ENCODE assay signal across 12 cellular contexts in the genomic region with DNA sequence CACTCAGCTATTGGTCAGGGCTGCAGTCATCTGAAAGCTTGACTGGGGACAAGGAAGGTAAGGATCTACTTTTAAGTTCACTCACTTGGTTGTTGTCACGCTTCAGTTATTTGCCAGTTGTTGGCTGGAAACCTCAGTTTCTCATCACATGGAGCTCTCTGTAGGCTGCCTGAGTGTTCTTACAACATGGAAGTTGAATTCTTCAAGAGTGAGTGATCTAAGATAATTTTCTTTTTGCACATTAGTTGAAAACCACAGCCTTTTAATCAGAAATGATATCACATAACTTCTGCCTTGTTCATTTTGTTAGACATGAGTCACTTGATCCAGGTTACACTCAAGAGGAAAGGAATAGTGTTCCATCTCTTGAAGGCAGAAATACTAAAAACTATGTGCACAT.
DNase-seq lines count a peak whose midpoint lies in the region; ATAC-seq and TF ChIP-seq lines count a peak whose summit lies in the region.
"Had no signal": no experiment of that assay in that cellular context is flagged by ENCODE, and none has a peak within 500 bp of the region (broad histone marks: within the 10 kb centered on the region; RNA-seq: fewer than 3 reads in every experiment).

No MANE protein-coding gene starts in this region.

- POLR2A ChIA-PET in HCT116 (lab: Charles Lee): no interaction called here
- POLR2A ChIA-PET in RWPE1 (lab: Yijun Ruan, JAX; ENCODE audit: low non-redundant PET): no interaction called here

- H2AFZ ChIP-seq in HCT116 (ENCODE audit: low read depth, low read length, poor library complexity, severe bottlenecking) (no peak overlapping the region), neural progenitor cell (replicated peaks) (no peak overlapping the region)

- H3K9me3 ChIP-seq in HCT116 (ENCODE audit: control insufficient read depth in 1 of 2, insufficient read depth in 1 of 2, low read depth in 1 of 2, low read length in 2 of 2) (no peaks in the 10 kb centered on the region), neural progenitor cell (ENCODE audit: low read depth) (no peaks in the 10 kb centered on the region)
- H3K9me3 ChIP-seq: ovary, vagina had no signal

- H3K9me3 Mint-ChIP-seq in activated naive CD4-positive, alpha-beta T cell treated with anti-CD3 and anti-CD28 coated beads, Interleukin-2, amount 50 U/mL, for 72 hours: peaks cover 0 to 9% of the 10 kb centered on the region in 2 donors
- H3K9me3 Mint-ChIP-seq in neural progenitor cell: peaks cover 20% of the 10 kb centered on the region

- H4K20me1 ChIP-seq in HCT116 (ENCODE audit: insufficient read depth) (no peaks in the 10 kb centered on the region), neural progenitor cell (ENCODE audit: low read depth) (no peaks in the 10 kb centered on the region)

- H3K9me2 ChIP-seq in HCT116 (ENCODE audit: insufficient read depth): no peaks in the 10 kb centered on the region

- no peak for TF ChIP-seq RAD21 in HCT116 (IDR thresholded peaks at IDR 0.05; ENCODE audit: low read depth)

- peak; percentile 49; the same call in 1 of the 2 replicates for ATAC-seq in HCT116
- no peak for ATAC-seq in activated naive CD4-positive, alpha-beta T cell treated with anti-CD3 and anti-CD28 coated beads, Interleukin-2, amount 50 U/mL, for 72 hours

- RAD21 ChIA-PET in HCT116 (lab: Charles Lee; ENCODE audit: low non-redundant PET in 1 of 2, low total read pairs in 2 of 2, uncharacterized antibody in 2 of 2, unreplicated experiment in 2 of 2): no interaction called here

- no peaks in the 10 kb centered on the region for H3K4me1 Mint-ChIP-seq in neural progenitor cell

- BruUV-seq in HCT116 (replicated peaks; lab: Mats Ljungman, UMichigan): no TSS peak

- no peak overlapping the region for H3K4me3 ChIP-seq in HCT116 (replicated peaks in 1 of 2; ENCODE audit: low read depth in 1 of 2, low read length in 2 of 2)
- H3K4me3 ChIP-seq in neural progenitor cell: no peak overlapping the region
- H3K4me3 ChIP-seq: ovary, vagina had no signal

- no peak for TF ChIP-seq POLR2A in HCT116 (IDR thresholded peaks at IDR 0.05; ENCODE audit: borderline replicate concordance, extremely low read depth, insufficient read depth, insufficient read length)

- intact Hi-C loops in HCT116 (cut with micrococcal nuclease): no loop called here

- no peaks in the 10 kb centered on the region for H3K36me3 Mint-ChIP-seq in activated naive CD4-positive, alpha-beta T cell treated with anti-CD3 and anti-CD28 coated beads, Interleukin-2, amount 50 U/mL, for 72 hours
- peaks cover 2% of the 10 kb centered on the region for H3K36me3 Mint-ChIP-seq in neural progenitor cell

- H3F3A ChIP-seq in neural progenitor cell (ENCODE audit: low read depth): no peaks in the 10 kb centered on the region

- H3K4me1 ChIP-seq in HCT116 (ENCODE audit: control insufficient read depth in 1 of 2, insufficient read depth in 2 of 2, low read length in 2 of 2) (0 out of 4 replicates have a peak, but pooled peaks cover 0 to 6% of the 10 kb centered on the region in 2 experiments), neural progenitor cell (no peaks in the 10 kb centered on the region)
- H3K4me1 ChIP-seq: vagina had no signal

- CTCF ChIA-PET in HCT116 (lab: Charles Lee): no interaction called here
- CTCF ChIA-PET in RWPE1 (lab: Yijun Ruan, JAX): no interaction called here

- H3K79me2 ChIP-seq in HCT116 (ENCODE audit: insufficient read depth, low read length): no peaks in the 10 kb centered on the region
- H3K79me2 ChIP-seq in neural progenitor cell (ENCODE audit: low read depth): no peaks in the 10 kb centered on the region

- H3K27me3 ChIP-seq in HCT116 (ENCODE audit: insufficient read depth, low read length): no peaks in the 10 kb centered on the region
- H3K27me3 ChIP-seq in neural progenitor cell: no peaks in the 10 kb centered on the region
- H3K27me3 ChIP-seq: ovary, vagina had no signal

- DNase-seq in HCT116 (ENCODE audit: low read depth, low spot score) (peak; percentile 16), RWPE1 (ENCODE audit: low spot score) (peak; percentile 34), epithelial cell of prostate (ENCODE audit: low read depth, low spot score) (peak; percentile 86), renal cortical epithelial cell (ENCODE audit: low read depth) (peak; percentile 86), cerebellar cortex (ENCODE audit: low spot score) (no peak), neural progenitor cell (ENCODE audit: low spot score) (no peak)
- DNase-seq in stimulated activated CD4-positive, alpha-beta T cell treated with anti-CD3 and anti-CD28 coated beads, Interleukin-4, amount 100 ng/mL, for 4 hours: no peak
- DNase-seq in activated naive CD4-positive, alpha-beta T cell treated with anti-CD3 and anti-CD28 coated beads, Interleukin-2, amount 50 U/mL, for 72 hours (ENCODE audit: low spot score in 2 of 2): no peak
- DNase-seq: activated T-cell treated with anti-CD3 and anti-CD28 coated beads for 4 hours; ovary; stimulated activated CD4-positive, alpha-beta T cell treated with anti-CD3 and anti-CD28 coated beads, Interleukin-4, amount 100 ng/mL, for 24 hours had no signal

- no peak overlapping the region for H3K27ac Mint-ChIP-seq in activated naive CD4-positive, alpha-beta T cell treated with anti-CD3 and anti-CD28 coated beads, Interleukin-2, amount 50 U/mL, for 72 hours
- no peak overlapping the region for H3K27ac Mint-ChIP-seq in neural progenitor cell

- H3K27ac ChIP-seq in HCT116 (ENCODE audit: low read depth, low read length) (no peak overlapping the region), RWPE1 (no peak overlapping the region), epithelial cell of prostate (peak overlapping the region; percentile 47), neural progenitor cell (no peak overlapping the region)
- H3K27ac ChIP-seq: ovary, vagina had no signal

- H3K9ac ChIP-seq in HCT116 (ENCODE audit: low read length) (no peak overlapping the region), neural progenitor cell (no peak overlapping the region)

- no peak overlapping the region for H3K4me3 Mint-ChIP-seq in neural progenitor cell

- no peak for TF ChIP-seq CTCF in HCT116 (IDR thresholded peaks at IDR 0.05 in 2 of 3, conservative IDR thresholded peaks at IDR 0.05 in 1 of 3; ENCODE audit: borderline replicate concordance in 1 of 3, insufficient read depth in 1 of 3, low read depth in 2 of 3, low read length in 2 of 3)
- TF ChIP-seq CTCF in RWPE1 (conservative IDR thresholded peaks at IDR 0.05; ENCODE audit: low read depth): no peak
- TF ChIP-seq CTCF in neural progenitor cell (IDR thresholded peaks at IDR 0.05): no peak

- H3K4me2 ChIP-seq in HCT116 (ENCODE audit: low read length): no peak overlapping the region
- H3K4me2 ChIP-seq in neural progenitor cell: no peak overlapping the region

- H3K36me3 ChIP-seq in HCT116 (ENCODE audit: control insufficient read depth in 1 of 2, insufficient read depth in 2 of 2, low read length in 2 of 2) (no peaks in the 10 kb centered on the region), neural progenitor cell (no peaks in the 10 kb centered on the region)
- H3K36me3 ChIP-seq: ovary, vagina had no signal

- peaks cover 3% of the 10 kb centered on the region for H3K27me3 Mint-ChIP-seq in neural progenitor cell (ENCODE audit: insufficient read depth, low read depth)

TF ChIP-seq in HCT116, 20 proteins besides CTCF, POLR2A, EP300 and RAD21:
- TF ChIP-seq FOSL1 (IDR thresholded peaks at IDR 0.05; ENCODE audit: low read depth): peak; percentile 54; the same call in 1 of the 2 replicates
- no peak for TF ChIP-seq CBX3 (IDR thresholded peaks at IDR 0.05; ENCODE audit: low read depth)
- TF ChIP-seq EGR1 (IDR thresholded peaks at IDR 0.05; ENCODE audit: low read depth): no peak
- TF ChIP-seq SP1 (IDR thresholded peaks at IDR 0.05; ENCODE audit: low read depth): peak; percentile 33
- no peak for TF ChIP-seq TCF7L2 (IDR thresholded peaks at IDR 0.05; ENCODE audit: borderline replicate concordance, extremely low read depth, insufficient read depth, insufficient read length)
- TF ChIP-seq JUND (IDR thresholded peaks at IDR 0.05): peak; percentile 27; the same call in 1 of the 2 replicates
- no peak for TF ChIP-seq ZNF274 (IDR thresholded peaks at IDR 0.05; ENCODE audit: low read depth, low read length)
- 0 out of 2 replicates have a peak, but pooled peaks have one; percentile 20 for TF ChIP-seq CEBPB (IDR thresholded peaks at IDR 0.05; ENCODE audit: low read depth)

Comparison
In these comparisons a context has a peak if more than half of its experiments do, and no peak if none do; other contexts are left out.
1. DNase-seq: peak in HCT116 (single experiment), RWPE1 (single experiment), epithelial cell of prostate (single experiment) and renal cortical epithelial cell (single experiment); none in cerebellar cortex (single experiment), stimulated activated CD4-positive, alpha-beta T cell treated with anti-CD3 and anti-CD28 coated beads, Interleukin-4, amount 100 ng/mL, for 4 hours (0 of 2), activated naive CD4-positive, alpha-beta T cell treated with anti-CD3 and anti-CD28 coated beads, Interleukin-2, amount 50 U/mL, for 72 hours (0 of 2) and neural progenitor cell (single experiment).